8 cellular contexts compared by ENCODE assay signal in the genomic region with DNA sequence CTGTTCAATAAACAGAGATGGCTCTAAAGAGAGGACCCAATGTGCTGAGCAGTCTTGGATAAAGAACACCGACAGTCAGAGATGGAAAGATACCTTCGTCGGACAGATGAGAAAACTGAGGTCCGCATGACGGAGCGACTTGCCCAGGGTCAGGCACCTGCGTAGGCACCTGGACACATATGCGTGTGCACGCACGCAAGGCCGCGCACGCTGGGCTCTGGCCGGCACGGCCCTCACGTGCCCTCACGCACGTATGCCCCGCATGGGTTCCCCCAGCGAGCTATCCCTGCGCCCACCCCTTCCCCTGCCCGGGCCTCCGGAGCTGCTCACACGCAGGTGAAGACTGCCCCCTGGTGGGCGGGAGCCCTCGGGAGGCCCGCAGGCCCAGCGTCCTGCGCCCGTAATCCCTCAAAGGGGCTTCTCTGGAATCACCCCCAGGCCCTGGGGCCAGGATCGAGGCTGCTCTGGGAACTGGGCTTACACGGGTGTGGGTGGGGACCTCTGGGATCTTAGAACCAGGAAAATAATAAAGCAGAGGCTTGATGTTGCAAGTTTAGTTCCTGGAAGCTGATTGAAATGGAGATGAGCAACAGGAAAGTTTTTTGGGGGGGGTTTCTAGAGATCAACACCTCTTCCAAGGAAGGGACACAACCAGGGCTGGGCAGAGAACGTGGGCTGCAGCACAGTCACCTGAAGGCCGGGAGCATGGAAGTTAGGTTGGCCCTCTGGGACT.
DNase-seq lines count a peak whose midpoint lies in the region; ATAC-seq and TF ChIP-seq lines count a peak whose summit lies in the region.

No MANE protein-coding gene starts in this region.

- 0 out of 2 replicates have a peak overlapping the region, but pooled peaks have one; percentile 49 for H2AK5ac ChIP-seq in IMR-90 (ENCODE audit: low read depth, low read length)

- peak overlapping the region; percentile 23 for H3K4me2 ChIP-seq in IMR-90 (ENCODE audit: low read depth, low read length)

- H4K8ac ChIP-seq in IMR-90 (ENCODE audit: low read depth in 2 of 2, low read length in 2 of 2) = peak overlapping the region; percentile 76 to 79; a peak in 3 of 4 replicates

- in situ Hi-C loops in IMR-90 (cut with MboI; ENCODE audit: low sequenced_read_pairs) = loop anchor here (10.0 kb wide), 1 partner anchor 1242 kb away; no protein-coding TSS in a partner anchor

- H3K9ac ChIP-seq in IMR-90 (ENCODE audit: low read depth, low read length) = peak overlapping the region; percentile 52

- no peak overlapping the region for H2BK5ac ChIP-seq in IMR-90 (ENCODE audit: low read depth, low read length, poor library complexity, severe bottlenecking)

- H3K14ac ChIP-seq in IMR-90 (replicated peaks; ENCODE audit: low read depth, low read length) = 0 out of 2 replicates have a peak overlapping the region, but pooled peaks have one; percentile 4

- H4K5ac ChIP-seq in IMR-90 (ENCODE audit: low read depth, low read length) = peak overlapping the region; percentile 62

- no peaks in the 10 kb centered on the region for H3K79me1 ChIP-seq in IMR-90 (ENCODE audit: low read depth in 1 of 2, low read length in 2 of 2)

- peak; percentile 89 for DNase-seq in ELF-1 (ENCODE audit: low read depth, low spot score)
- peak; percentile 64 for DNase-seq in IMR-90
- peak; percentile 25 to 60 (median 42) for DNase-seq in activated CD4-positive, CD25-positive, alpha-beta regulatory T cell (lab: John Stamatoyannopoulos, UW)
- peak in 1 of 2 donors; percentile 65 for DNase-seq in breast epithelium (ENCODE audit: low spot score in 2 of 2)
- DNase-seq in inferior parietal cortex (ENCODE audit: extremely low spot score) = peak; percentile 75
- peak; percentile 28 to 57 for DNase-seq in stimulated activated CD4-positive, alpha-beta T cell treated with anti-CD3 and anti-CD28 coated beads, Interleukin-1b, Interleukin-23, amount 100 ng/mL, for 1 hour (ENCODE audit: low read depth in 2 of 2)
- DNase-seq in NCI-H1105 (lab: John Stamatoyannopoulos, UW) = no peak
- no peak for DNase-seq in NCI-H187 treated with DMSO at 0.1 percent for 48 hours (lab: John Stamatoyannopoulos, UW)

- 25% methylated on average over 16 of the region's 34 CpGs; no CpG with 5 or more reads in 1 of the 2 experiments for WGBS in IMR-90 (ENCODE audit: extremely low coverage in 2 of 2, insufficient read length in 1 of 2), 2 experiments

- H2BK15ac ChIP-seq in IMR-90 (ENCODE audit: low read depth, low read length) = 0 out of 3 replicates have a peak overlapping the region, but pooled peaks have one; percentile 50

- peak overlapping the region; percentile 74 for H2BK120ac ChIP-seq in IMR-90 (ENCODE audit: low read depth, low read length)

- dilution Hi-C loops in IMR-90 (cut with HindIII; ENCODE audit: low sequenced_read_pairs, unreplicated experiment) = no loop called here

- BruUV-seq in IMR-90 (replicated peaks; lab: Mats Ljungman, UMichigan) = no TSS peak

- H3K4me1 ChIP-seq in IMR-90 (ENCODE audit: control insufficient read depth, insufficient read depth, low read length) = peaks cover 10% of the 10 kb centered on the region
- no peaks in the 10 kb centered on the region for H3K4me1 ChIP-seq in breast epithelium

- H3K56ac ChIP-seq in IMR-90 (ENCODE audit: extremely low read depth, insufficient read depth, low read length) = no peak overlapping the region

- peak; percentile 94 for ATAC-seq in IMR-90 (ENCODE audit: low read depth)

- intact Hi-C loops in IMR-90 (cut with micrococcal nuclease) = loop anchor here (2.0 to 5.0 kb wide), 3 partner anchors 246 to 1239 kb away; a partner anchor contains a TSS
- intact Hi-C loops in breast epithelium (cut with DNase I; ENCODE audit: low total_unique reads) = no loop called here

- TF ChIP-seq POLR2A in IMR-90 (IDR thresholded peaks at IDR 0.05; ENCODE audit: low read depth, low read length) (no peak), breast epithelium (IDR thresholded peaks at IDR 0.05) (no peak)

- H3K27me3 ChIP-seq in IMR-90 (ENCODE audit: control insufficient read depth, insufficient read depth, low read length) = no peaks in the 10 kb centered on the region
- H3K27me3 ChIP-seq in breast epithelium = no peaks in the 10 kb centered on the region

- no peaks in the 10 kb centered on the region for H3K9me1 ChIP-seq in IMR-90 (ENCODE audit: insufficient read depth, low read length)

- H3K23ac ChIP-seq in IMR-90 (ENCODE audit: low read depth, low read length) = no peak overlapping the region

- TF ChIP-seq RAD21 in IMR-90 (IDR thresholded peaks at IDR 0.05; ENCODE audit: low read length) = peak; percentile 82

- TF ChIP-seq CTCF in IMR-90 (conservative IDR thresholded peaks at IDR 0.05; ENCODE audit: low read depth, low read length) (peak; percentile 78), breast epithelium (IDR thresholded peaks at IDR 0.05) (peak in 2 of 3 donors; percentile 75 to 78)

- H4K91ac ChIP-seq in IMR-90 (ENCODE audit: insufficient read depth, low read depth, low read length) = no peak overlapping the region; the same call in 1 of the 2 replicates

- CTCF ChIA-PET in IMR-90 (lab: Yijun Ruan, JAX) = interaction anchor here (0.6 to 1.4 kb wide), 4 partner anchors 27 to 243 kb away, joined by 3 to 4 read pairs (median 4); no protein-coding TSS in a partner anchor

- H3K18ac ChIP-seq in IMR-90 (ENCODE audit: low read depth, low read length) = peak overlapping the region; percentile 42

- peak overlapping the region; percentile 53 for H2AFZ ChIP-seq in IMR-90 (replicated peaks; ENCODE audit: low read length, poor library complexity)

- H3K9me3 ChIP-seq in IMR-90 (ENCODE audit: control insufficient read depth, insufficient read depth, low read length) = 0 out of 2 replicates have a peak, but pooled peaks cover 3% of the 10 kb centered on the region
- H3K9me3 ChIP-seq in breast epithelium = peaks cover 0 to 5% of the 10 kb centered on the region in 2 donors

- H2AK9ac ChIP-seq in IMR-90 (replicated peaks; ENCODE audit: low read depth, low read length, poor library complexity) = peak overlapping the region; percentile 44

- H3K4me3 ChIP-seq in IMR-90 (ENCODE audit: insufficient read depth, low read depth, low read length) = no peak overlapping the region
- peak overlapping the region in 1 of 3 donors; percentile 14 for H3K4me3 ChIP-seq in breast epithelium

- peak overlapping the region; percentile 45 for H2BK20ac ChIP-seq in IMR-90 (ENCODE audit: low read depth, low read length)

- H3K27ac ChIP-seq in IMR-90 (ENCODE audit: insufficient read depth, low read length) (peak overlapping the region; percentile 29; the same call in 1 of the 2 replicates), breast epithelium (no peak overlapping the region)

- peak overlapping the region; percentile 45; the same call in 1 of the 2 replicates for H3K4ac ChIP-seq in IMR-90 (ENCODE audit: low read depth, low read length)

- POLR2A ChIA-PET in IMR-90 (lab: Charles Lee; ENCODE audit: unreplicated experiment) = interaction anchor here (0.5 to 0.6 kb wide), 2 partner anchors 139 to 1065 kb away, joined by 6 to 8 read pairs; no protein-coding TSS in a partner anchor

- H3K36me3 ChIP-seq in IMR-90 (ENCODE audit: control insufficient read depth, insufficient read depth, low read length) (no peaks in the 10 kb centered on the region), breast epithelium (no peaks in the 10 kb centered on the region)

- no peaks in the 10 kb centered on the region for H4K20me1 ChIP-seq in IMR-90 (ENCODE audit: insufficient read depth, low read length)

TF ChIP-seq in IMR-90, 13 proteins besides CTCF, POLR2A, EP300 and RAD21:
- TF ChIP-seq SMC3 (IDR thresholded peaks at IDR 0.05; ENCODE audit: low read depth, low read length) = peak; percentile 77
- TF ChIP-seq, protein P1, sequence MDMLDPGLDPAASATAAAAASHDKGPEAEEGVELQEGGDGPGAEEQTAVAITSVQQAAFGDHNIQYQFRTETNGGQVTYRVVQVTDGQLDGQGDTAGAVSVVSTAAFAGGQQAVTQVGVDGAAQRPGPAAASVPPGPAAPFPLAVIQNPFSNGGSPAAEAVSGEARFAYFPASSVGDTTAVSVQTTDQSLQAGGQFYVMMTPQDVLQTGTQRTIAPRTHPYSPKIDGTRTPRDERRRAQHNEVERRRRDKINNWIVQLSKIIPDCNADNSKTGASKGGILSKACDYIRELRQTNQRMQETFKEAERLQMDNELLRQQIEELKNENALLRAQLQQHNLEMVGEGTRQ (IDR thresholded peaks at IDR 0.05; ENCODE audit: low read depth, low read length) = peak; percentile 59; the same call in 1 of the 2 replicates
- TF ChIP-seq BHLHE40 (IDR thresholded peaks at IDR 0.05; ENCODE audit: low read depth, low read length) = peak; percentile 85
- TF ChIP-seq MAFK (IDR thresholded peaks at IDR 0.05; ENCODE audit: low read depth, low read length) = no peak
- 0 out of 2 replicates have a peak, but pooled peaks have one; percentile 66 for TF ChIP-seq CHD1 (IDR thresholded peaks at IDR 0.05; ENCODE audit: low read depth, low read length)
- peak; percentile 38; the same call in 1 of the 2 replicates for TF ChIP-seq MAZ (IDR thresholded peaks at IDR 0.05; ENCODE audit: borderline replicate concordance, low read depth, low read length)
- TF ChIP-seq NFE2L2 (IDR thresholded peaks at IDR 0.05; ENCODE audit: low read depth, low read length) = no peak
TF ChIP-seq in IMR-90: peak in this region for 5.

Comparison
In these comparisons a context has a peak if more than half of its experiments do, and no peak if none do; other contexts are left out.
1. DNase-seq: peak in ELF-1 (single experiment), IMR-90 (single experiment), activated CD4-positive, CD25-positive, alpha-beta regulatory T cell (4 of 4), inferior parietal cortex (single experiment) and stimulated activated CD4-positive, alpha-beta T cell treated with anti-CD3 and anti-CD28 coated beads, Interleukin-1b, Interleukin-23, amount 100 ng/mL, for 1 hour (2 of 2); none in NCI-H1105 (single experiment) and NCI-H187 treated with DMSO at 0.1 percent for 48 hours (single experiment).